In the genomic region with DNA sequence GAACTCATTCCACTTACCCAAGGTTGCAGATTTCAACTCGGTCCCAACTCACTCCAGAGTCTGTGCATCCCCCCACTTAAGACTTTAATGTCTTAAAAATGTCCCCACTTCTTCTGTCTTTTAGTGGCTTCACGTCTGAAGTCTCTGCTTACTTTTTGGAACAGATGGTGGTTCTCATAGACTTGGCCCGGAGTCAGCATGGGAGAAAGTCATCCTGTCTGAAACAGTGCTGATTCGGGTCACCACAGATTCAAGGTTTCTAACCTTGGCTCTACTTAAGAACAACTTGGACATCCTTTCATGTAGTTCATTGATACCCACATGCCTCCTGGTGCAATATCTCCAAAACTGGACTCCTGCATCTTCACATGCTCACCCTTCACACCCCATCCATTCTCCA, we compare ENCODE assay signal across 23 cellular contexts. TPM values are rescaled to one million over a fixed set of nuclear protein-coding genes. Genes with fewer than 3 reads are reported as not detected.
DNase-seq lines count a peak whose midpoint lies in the region; ATAC-seq and TF ChIP-seq lines count a peak whose summit lies in the region.
"Had no signal": no experiment of that assay in that cellular context is flagged by ENCODE, and none has a peak within 500 bp of the region (broad histone marks: within the 10 kb centered on the region; RNA-seq: fewer than 3 reads in every experiment).

No MANE protein-coding gene starts in this region.

- POLR2A ChIA-PET in activated CD8-positive, alpha-beta T cell treated with anti-CD3 and anti-CD28 coated beads for 36 hours (lab: Charles Lee) = interaction anchor here (0.6 to 1.6 kb wide), 3 partner anchors 9 to 184 kb away, joined by 3 to 5 read pairs (median 4); no protein-coding TSS in a partner anchor
- POLR2A ChIA-PET in naive thymus-derived CD8-positive, alpha-beta T cell (lab: Charles Lee) = no interaction called here

- peak overlapping the region; percentile 26 for H3K27ac Mint-ChIP-seq in T-helper 2 cell treated with Interferon-gamma antibody and Interleukin-4, amounts not matched to agents 5 μg/mL and 100 μg/mL, for 36 hours
- peak overlapping the region; percentile 66 for H3K27ac Mint-ChIP-seq in activated CD8-positive, alpha-beta T cell treated with anti-CD3 and anti-CD28 coated beads for 36 hours
- H3K27ac Mint-ChIP-seq in naive thymus-derived CD8-positive, alpha-beta T cell = peak overlapping the region in 8 of 10 donors; percentile 26 to 82 (median 56)
- H3K27ac Mint-ChIP-seq in HFFc6 = no peak overlapping the region

- peak overlapping the region; percentile 22 for H3K4me3 Mint-ChIP-seq in T-helper 2 cell treated with Interferon-gamma antibody and Interleukin-4, amounts not matched to agents 5 μg/mL and 100 μg/mL, for 36 hours
- H3K4me3 Mint-ChIP-seq in activated CD8-positive, alpha-beta T cell treated with anti-CD3 and anti-CD28 coated beads for 36 hours = no peak overlapping the region
- peak overlapping the region in 3 of 10 donors; percentile 3 to 45 (median 22) for H3K4me3 Mint-ChIP-seq in naive thymus-derived CD8-positive, alpha-beta T cell
- H3K4me3 Mint-ChIP-seq in HFFc6 = no peak overlapping the region

- no peak overlapping the region for H3K4me3 ChIP-seq in GM12865 (ENCODE audit: low read depth, low read length)
- H3K4me3 ChIP-seq: coronary artery, HAP-1, prostate gland, SJCRH30, upper lobe of right lung had no signal

- ATAC-seq in activated CD8-positive, alpha-beta T cell treated with anti-CD3 and anti-CD28 coated beads for 36 hours = no peak
- no peak for ATAC-seq in naive thymus-derived CD8-positive, alpha-beta T cell
- ATAC-seq: HepG2, upper lobe of right lung had no signal

- TF ChIP-seq CTCF in GM12865 (IDR thresholded peaks at IDR 0.05; ENCODE audit: insufficient read depth, low read depth, low read length, missing control alignments) (no peak), HFFc6 (IDR thresholded peaks at IDR 0.05) (no peak)
- no peak for TF ChIP-seq CTCF in activated CD8-positive, alpha-beta T cell treated with anti-CD3 and anti-CD28 coated beads for 36 hours (IDR thresholded peaks at IDR 0.05)

- intact Hi-C loops in activated CD8-positive, alpha-beta T cell treated with anti-CD3 and anti-CD28 coated beads for 36 hours (cut with micrococcal nuclease) = no loop called here

- CTCF ChIA-PET in activated CD8-positive, alpha-beta T cell treated with anti-CD3 and anti-CD28 coated beads for 36 hours (lab: Charles Lee) = interaction anchor here (1.6 kb wide), 1 partner anchor 9 kb away, joined by 5 read pairs; no protein-coding TSS in a partner anchor

- peaks cover 92% of the 10 kb centered on the region for H3K4me1 Mint-ChIP-seq in T-helper 2 cell treated with Interferon-gamma antibody and Interleukin-4, amounts not matched to agents 5 μg/mL and 100 μg/mL, for 36 hours (ENCODE audit: low read depth)
- H3K4me1 Mint-ChIP-seq in activated CD8-positive, alpha-beta T cell treated with anti-CD3 and anti-CD28 coated beads for 36 hours (ENCODE audit: low read depth) = peaks cover 92% of the 10 kb centered on the region
- H3K4me1 Mint-ChIP-seq in naive thymus-derived CD8-positive, alpha-beta T cell = peaks cover 51 to 99% (median 94%) of the 10 kb centered on the region in 4 donors
- peaks cover 52% of the 10 kb centered on the region for H3K4me1 Mint-ChIP-seq in HFFc6 (ENCODE audit: low read depth)

- DNase-seq in T-helper 2 cell treated with Interferon-gamma antibody and Interleukin-4, amounts not matched to agents 5 μg/mL and 100 μg/mL, for 36 hours (ENCODE audit: low spot score) = no peak
- DNase-seq in T-helper 2 cell (no peak), GM12865 (ENCODE audit: low read depth) (peak; percentile 49), SW 1271 (lab: John Stamatoyannopoulos, UW) (no peak), HFFc6 (no peak), NCI-H82 (lab: John Stamatoyannopoulos, UW) (no peak)
- no peak for DNase-seq in activated CD8-positive, alpha-beta T cell treated with anti-CD3 and anti-CD28 coated beads for 36 hours
- no peak for DNase-seq in naive thymus-derived CD8-positive, alpha-beta T cell
- DNase-seq: activated CD4-positive, CD25-positive, alpha-beta regulatory T cell treated with anti-CD3 and anti-CD28 coated beads, Interleukin-2, amount 50 U/mL, for 72 hours; activated CD8-positive, alpha-beta memory T cell treated with anti-CD3 and anti-CD28 coated beads, Interleukin-2, amount 50 U/mL, for 4 hours; activated naive CD4-positive, alpha-beta T cell treated with Interleukin-2 at 50 U/mL for 16 hours; BE2C; foreskin melanocyte; hypothalamus; kidney; mesendoderm; NCI-H1694; SJCRH30; upper lobe of right lung had no signal

- H3K9me3 Mint-ChIP-seq in T-helper 2 cell treated with Interferon-gamma antibody and Interleukin-4, amounts not matched to agents 5 μg/mL and 100 μg/mL, for 36 hours = no peaks in the 10 kb centered on the region
- H3K9me3 Mint-ChIP-seq in activated CD8-positive, alpha-beta T cell treated with anti-CD3 and anti-CD28 coated beads for 36 hours = no peaks in the 10 kb centered on the region
- H3K9me3 Mint-ChIP-seq in naive thymus-derived CD8-positive, alpha-beta T cell = no peaks in the 10 kb centered on the region
- H3K9me3 Mint-ChIP-seq in HFFc6 = peaks cover 19% of the 10 kb centered on the region

- no peaks in the 10 kb centered on the region for H3K27me3 Mint-ChIP-seq in T-helper 2 cell treated with Interferon-gamma antibody and Interleukin-4, amounts not matched to agents 5 μg/mL and 100 μg/mL, for 36 hours (ENCODE audit: low read depth)
- H3K27me3 Mint-ChIP-seq in activated CD8-positive, alpha-beta T cell treated with anti-CD3 and anti-CD28 coated beads for 36 hours = no peaks in the 10 kb centered on the region
- H3K27me3 Mint-ChIP-seq in naive thymus-derived CD8-positive, alpha-beta T cell = no peaks in the 10 kb centered on the region
- H3K27me3 Mint-ChIP-seq in HFFc6 (ENCODE audit: insufficient read depth) = no peaks in the 10 kb centered on the region; the same call in none of the 2 replicates

- peaks cover 70% of the 10 kb centered on the region for H3K36me3 Mint-ChIP-seq in T-helper 2 cell treated with Interferon-gamma antibody and Interleukin-4, amounts not matched to agents 5 μg/mL and 100 μg/mL, for 36 hours (ENCODE audit: low read depth)
- peaks cover 30% of the 10 kb centered on the region for H3K36me3 Mint-ChIP-seq in activated CD8-positive, alpha-beta T cell treated with anti-CD3 and anti-CD28 coated beads for 36 hours (ENCODE audit: low read depth)
- peaks cover 0 to 5% (median 0%) of the 10 kb centered on the region in 3 donors for H3K36me3 Mint-ChIP-seq in naive thymus-derived CD8-positive, alpha-beta T cell
- peaks cover 10% of the 10 kb centered on the region; the same call in 1 of the 2 replicates for H3K36me3 Mint-ChIP-seq in HFFc6 (ENCODE audit: low read depth)

RNA-seq across cellular contexts. Expression of gene CHST11, which starts 26.0 kb away (rescaled TPM):
- total RNA-seq in activated CD8-positive, alpha-beta T cell treated with anti-CD3 and anti-CD28 coated beads for 36 hours = 10 to 100 TPM; 30.9 to 33.9 TPM
- total RNA-seq in naive thymus-derived CD8-positive, alpha-beta T cell = 10 to 100 TPM; 26.8 to 28.4 TPM
- 10 to 100 TPM; 23.1 to 35.6 (median 26.1) TPM for polyA plus RNA-seq in naive thymus-derived CD8-positive, alpha-beta T cell
- total RNA-seq in HFFc6 (2021; fragmentation: NEBNext Ultra II Directional; extraction: Animal tissue kit (Norgen Biotek cat#: 25700)) = 1 to 10 TPM; 2.4 to 4.3 (median 3.8) TPM
- total RNA-seq: HepG2 had no signal

Comparison
In these comparisons a context has a peak if more than half of its experiments do, and no peak if none do; other contexts are left out.
1. RNA of gene CHST11, which starts 26.0 kb away (total RNA-seq): 30.9 to 33.9 TPM in activated CD8-positive, alpha-beta T cell treated with anti-CD3 and anti-CD28 coated beads for 36 hours and 26.8 to 28.4 TPM in naive thymus-derived CD8-positive, alpha-beta T cell; 2.4 to 4.3 TPM in HFFc6; every median in the first group is over 4 times any median in the second.